ENCODE assay signal across 6 cellular contexts in genomic region chr1:96595530-96595929, GRCh38.
A peak's percentile ranks its signal among the peaks of the same experiment; 100 is the strongest.
DNase-seq lines count a peak whose midpoint lies in the region; ATAC-seq, FAIRE-seq and TF ChIP-seq lines count a peak whose summit lies in the region.
"Not testable (repeated sequence)": the region's sequence is repeated elsewhere in the genome, so short reads cannot be mapped to it uniquely, and the experiment has no call there.

No MANE protein-coding gene starts in this region.

- H3K4me3 ChIP-seq in dorsolateral prefrontal cortex; HepG2 (replicated peaks in 1 of 3; ENCODE audit: insufficient read depth in 1 of 3, low read depth in 2 of 3, low read length in 3 of 3): not testable (repeated sequence)

- not testable (repeated sequence) for TF ChIP-seq RAD21 in HepG2 (CRISPR knock-in tag; IDR thresholded peaks at IDR 0.05)

- not testable (repeated sequence) for H3K79me2 ChIP-seq in HepG2 (ENCODE audit: insufficient read depth, low read length)

- intact Hi-C loops in dorsolateral prefrontal cortex (cut with DNase I) (loop anchor here (5.0 kb wide), 1 partner anchor 127 kb away; the partner anchor contains the start of gene PTBP2 (in 2 of the 2)), HepG2 (cut with micrococcal nuclease; ENCODE audit: unreplicated experiment) (loop anchor here (5.0 kb wide), 1 partner anchor 157 kb away; no protein-coding TSS in a partner anchor)

- H3K9me3 ChIP-seq in HepG2 (ENCODE audit: low read length): not testable (repeated sequence)

- peaks cover 11% of the 10 kb centered on the region for H3K9me3 Mint-ChIP-seq in WTC11

- CTCF ChIA-PET in WTC11 (lab: Charles Lee): interaction anchor here (1.2 to 2.5 kb wide), 5 partner anchors 8 to 94 kb away, joined by 5 to 25 read pairs (median 5); no protein-coding TSS in a partner anchor
- CTCF ChIA-PET in HepG2 (lab: Yijun Ruan, JAX; ENCODE audit: low intra/inter-chr PET ratio, low total read pairs): not testable (repeated sequence)

- not testable (repeated sequence) for BruUV-seq in HepG2 (replicated peaks; lab: Mats Ljungman, UMichigan)

- not testable (repeated sequence) for H3K4me1 ChIP-seq in HepG2 (ENCODE audit: insufficient read depth, low read length)

- DNase-seq in WTC11 (ENCODE audit: low spot score); caudate nucleus (lab: John Stamatoyannopoulos, UW); dorsolateral prefrontal cortex; HepG2 (ENCODE audit: low spot score); substantia nigra (lab: John Stamatoyannopoulos, UW): not testable (repeated sequence)
- DNase-seq in dedifferentiated amniotic fluid mesenchymal stem cell (ENCODE audit: extremely low spot score): peak; percentile 1

- H4K20me1 ChIP-seq in HepG2 (ENCODE audit: insufficient read depth, low read length): not testable (repeated sequence)

- POLR2A ChIA-PET in WTC11 (lab: Charles Lee); HepG2 (lab: Yijun Ruan, JAX): not testable (repeated sequence)

- in situ Hi-C loops in HepG2 (cut with HindIII; ENCODE audit: extremely low pct_ligation_motif_present, low pct_unique_long_range_greater_than_20kb): not testable (repeated sequence)

- not testable (repeated sequence) for H3K27me3 Mint-ChIP-seq in WTC11 (ENCODE audit: low read depth)

- TF ChIP-seq POLR2A in HepG2 (IDR thresholded peaks at IDR 0.05; ENCODE audit: insufficient read depth in 1 of 2, low read depth in 2 of 2, low read length in 2 of 2): not testable (repeated sequence)

- H3K9ac ChIP-seq in HepG2 (ENCODE audit: insufficient read depth, low read depth, low read length): not testable (repeated sequence)

- peak overlapping the region; percentile 97 for H3K27ac ChIP-seq in caudate nucleus (ENCODE audit: low read depth, low read length)
- H3K27ac ChIP-seq in dorsolateral prefrontal cortex: peak overlapping the region in 51 of 59 donors; percentile 1 to 98 (median 94)
- H3K27ac ChIP-seq in HepG2 (ENCODE audit: extremely low read length, insufficient read depth, low read length): not testable (repeated sequence)
- H3K27ac ChIP-seq in substantia nigra (ENCODE audit: low read depth, low read length, poor library complexity, severe bottlenecking): peak overlapping the region; percentile 27

- not testable (repeated sequence) for H3K27me3 ChIP-seq in dorsolateral prefrontal cortex; HepG2 (ENCODE audit: control insufficient read depth in 1 of 2, insufficient read depth in 2 of 2, low read length in 2 of 2)

- ATAC-seq in WTC11, HepG2: not testable (repeated sequence)

- not testable (repeated sequence) for H3K4me2 ChIP-seq in HepG2 (ENCODE audit: low read depth, low read length)

- not testable (repeated sequence) for TF ChIP-seq EP300 in HepG2 (IDR thresholded peaks at IDR 0.05; ENCODE audit: low read depth in 2 of 2, low read length in 2 of 2); HepG2 (CRISPR knock-in tag; IDR thresholded peaks at IDR 0.05; ENCODE audit: borderline replicate concordance)

- TF ChIP-seq CTCF in WTC11 (IDR thresholded peaks at IDR 0.05); dorsolateral prefrontal cortex (IDR thresholded peaks at IDR 0.05 in 54 of 56, conservative IDR thresholded peaks at IDR 0.05 in 2 of 56; ENCODE audit: low read depth in 1 of 56, partially characterized antibody in 56 of 56); HepG2 (CRISPR knock-in tag; IDR thresholded peaks at IDR 0.05): not testable (repeated sequence)

- peaks cover 44% of the 10 kb centered on the region for H3K4me1 Mint-ChIP-seq in WTC11

- H3K36me3 Mint-ChIP-seq in WTC11: not testable (repeated sequence)

- H3K4me3 Mint-ChIP-seq in WTC11: not testable (repeated sequence)

- WGBS in HepG2 (ENCODE audit: low lambda C conversion rate): 46% methylated on average over 2 of the region's 2 CpGs

- not testable (repeated sequence) for H3K36me3 ChIP-seq in HepG2 (replicated peaks in 1 of 2; ENCODE audit: control insufficient read depth in 1 of 2, insufficient read depth in 2 of 2, low read length in 2 of 2)

- H3K27ac Mint-ChIP-seq in WTC11: not testable (repeated sequence)

- FAIRE-seq in HepG2 (lab: Jason Lieb, UNC): not testable (repeated sequence)

- H2AFZ ChIP-seq in HepG2 (ENCODE audit: low read length): not testable (repeated sequence)

TF ChIP-seq in WTC11, 78 proteins besides CTCF, POLR2A, EP300 and RAD21:
- TF ChIP-seq ZNF121 (CRISPR knock-in tag; IDR thresholded peaks at IDR 0.05): peak; percentile 78

TF ChIP-seq in HepG2, 621 proteins besides CTCF, POLR2A, EP300 and RAD21:
- peak; percentile 68 for TF ChIP-seq ZNF121 (CRISPR knock-in tag; IDR thresholded peaks at IDR 0.05)
